18 cellular contexts compared by ENCODE assay signal in the genomic region with DNA sequence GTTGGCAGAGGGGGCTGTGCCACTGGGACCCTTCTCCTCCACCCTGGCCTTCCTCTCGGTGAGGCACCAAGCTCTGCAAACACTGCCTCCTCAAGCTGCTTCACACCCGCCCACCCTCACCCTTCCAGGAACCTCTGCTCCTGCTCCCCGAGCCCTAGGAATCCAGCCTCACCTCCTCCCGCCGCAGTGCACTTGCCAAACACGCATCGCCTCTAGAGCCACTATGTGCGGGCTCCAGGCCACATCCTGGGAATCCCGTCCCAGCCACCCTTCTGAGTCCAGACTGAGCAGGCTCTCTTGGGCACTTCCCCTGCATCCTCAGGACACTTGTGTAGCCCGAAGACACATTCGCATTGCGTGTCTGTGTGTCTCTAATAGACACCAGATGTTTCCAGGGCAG. TPM values are rescaled to one million over a fixed set of nuclear protein-coding genes. Genes with fewer than 3 reads are reported as not detected.
A peak's percentile ranks its signal among the peaks of the same experiment; 100 is the strongest.
DNase-seq lines count a peak whose midpoint lies in the region; ATAC-seq and TF ChIP-seq lines count a peak whose summit lies in the region.
"Had no signal": no experiment of that assay in that cellular context is flagged by ENCODE, and none has a peak within 500 bp of the region (broad histone marks: within the 10 kb centered on the region; RNA-seq: fewer than 3 reads in every experiment).

No MANE protein-coding gene starts in this region.

- peak; percentile 48 for DNase-seq in activated effector memory CD4-positive, alpha-beta T cell treated with anti-CD3 and anti-CD28 coated beads, Interleukin-2, amount 50 U/mL, for 16 hours
- DNase-seq in activated effector memory CD4-positive, alpha-beta T cell treated with Interleukin-2 at 50 U/mL for 16 hours: no peak
- DNase-seq in RWPE1 (ENCODE audit: low spot score) (no peak), neural crest cell (ENCODE audit: low read depth, low spot score) (no peak), pons (ENCODE audit: low spot score) (no peak), DMS79 treated with DMSO at 0.1 percent for 48 hours (lab: John Stamatoyannopoulos, UW) (no peak)
- DNase-seq: 8988T, EL, HFFc6, NCI-H1092 treated with DMSO at 0.1 percent for 48 hours, NCI-H2081 treated with DMSO at 0.1 percent for 48 hours, NCI-H510A treated with DMSO at 0.1 percent for 48 hours, PC-9, T-helper 1 cell had no signal

- no peak for ATAC-seq in esophagus mucosa
- no peak for ATAC-seq in GM21529 (IDR thresholded peaks at IDR 0.05; ENCODE audit: unreplicated experiment)

- peaks cover 26% of the 10 kb centered on the region for H3K4me1 Mint-ChIP-seq in neural crest cell

- H3K27ac ChIP-seq in RWPE1: peak overlapping the region; percentile 18; the same call in 1 of the 2 replicates
- H3K27ac ChIP-seq: BLaER1 treated with 17β-estradiol and CSF1 and Interleukin-3, amounts not matched to agents 10 nM and 100 nM; PC-9; SK-N-MC had no signal

- peak overlapping the region; percentile 50 for H3K27ac Mint-ChIP-seq in neural crest cell (ENCODE audit: unreplicated experiment)
- H3K27ac Mint-ChIP-seq: HFFc6 had no signal

- CTCF ChIA-PET in RWPE1 (lab: Yijun Ruan, JAX): no interaction called here

- POLR2A ChIA-PET in RWPE1 (lab: Yijun Ruan, JAX; ENCODE audit: low non-redundant PET): no interaction called here

- H3K4me3 Mint-ChIP-seq in neural crest cell: no peak overlapping the region
- H3K4me3 Mint-ChIP-seq: HFFc6 had no signal

- H3K36me3 Mint-ChIP-seq in neural crest cell (ENCODE audit: low read depth): peaks cover 9% of the 10 kb centered on the region

- TF ChIP-seq CTCF in RWPE1 (conservative IDR thresholded peaks at IDR 0.05; ENCODE audit: low read depth): no peak
- TF ChIP-seq CTCF in neural crest cell (conservative IDR thresholded peaks at IDR 0.05): no peak

- H3K9me3 Mint-ChIP-seq in neural crest cell: no peaks in the 10 kb centered on the region
- H3K9me3 Mint-ChIP-seq: HFFc6 had no signal

- H3K27me3 Mint-ChIP-seq in neural crest cell (ENCODE audit: low read depth): no peaks in the 10 kb centered on the region

RNA-seq across cellular contexts. Expression of a gene that starts 18.5 kb away (rescaled TPM):
- total RNA-seq in neural crest cell (26.3 and 27.9 TPM in 2 replicates), esophagus mucosa (19.6 TPM)

RNA-seq across cellular contexts. Expression of a gene that starts 49.8 kb away (rescaled TPM):
- total RNA-seq in neural crest cell: 655 and 665 TPM in 2 replicates
- 3.0 TPM for total RNA-seq in esophagus mucosa

Comparison
In these comparisons a context has a peak if more than half of its experiments do, and no peak if none do; other contexts are left out.
1. RNA of a gene that starts 49.8 kb away (total RNA-seq): 655 to 665 TPM in neural crest cell; 3.0 TPM in esophagus mucosa (single experiment); every median in the first group is over 100 times any median in the second.